Comparison of ENCODE assay signal across 1 cellular context in the genomic region with DNA sequence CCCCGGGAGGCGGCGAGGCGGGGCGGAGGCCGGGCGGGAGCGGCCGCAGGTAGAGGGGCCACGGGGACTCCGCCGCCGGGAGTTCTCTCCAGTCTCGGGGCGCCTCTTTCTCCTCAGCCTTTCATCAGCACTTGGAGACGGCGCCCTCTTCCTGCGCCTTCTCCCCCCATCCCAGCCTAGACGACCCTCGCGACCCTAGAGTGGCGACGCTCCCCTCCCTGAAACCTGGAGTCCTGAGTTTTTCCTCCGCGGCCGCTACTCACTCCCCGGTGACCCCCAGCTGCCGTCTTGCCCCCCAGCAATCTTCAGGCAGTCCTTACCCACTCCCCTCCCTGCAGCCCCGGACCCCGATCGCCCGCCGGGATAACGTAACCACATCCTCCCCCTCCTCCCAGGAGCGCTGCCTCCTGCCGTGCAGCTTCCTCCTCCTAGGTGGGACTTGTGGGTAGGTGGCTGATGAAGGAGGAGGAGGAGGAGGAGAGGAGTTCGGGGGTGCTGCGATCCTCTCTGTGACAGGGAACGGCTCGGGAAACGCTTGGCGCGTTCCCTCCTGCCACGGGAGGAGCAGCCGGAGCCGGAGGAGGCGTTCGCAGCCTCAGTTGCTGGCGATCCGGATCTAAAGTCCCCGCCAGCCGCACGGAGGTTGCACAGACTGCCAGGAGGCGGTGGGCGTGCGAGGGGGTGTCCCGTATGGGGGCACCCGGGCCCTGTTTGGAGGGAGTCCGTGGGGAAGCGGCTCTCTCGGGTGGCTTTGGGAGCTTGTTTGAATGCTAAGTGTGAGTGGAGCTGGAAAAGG.
TF ChIP-seq lines count a peak whose summit lies in the region.

No MANE protein-coding gene starts in this region.

TF ChIP-seq in HepG2, 621 proteins besides CTCF, POLR2A, EP300 and RAD21 (continued from another document):
- no peak for TF ChIP-seq NPAS2 (CRISPR knock-in tag; IDR thresholded peaks at IDR 0.05; ENCODE audit: borderline replicate concordance)
- TF ChIP-seq, protein P1, sequence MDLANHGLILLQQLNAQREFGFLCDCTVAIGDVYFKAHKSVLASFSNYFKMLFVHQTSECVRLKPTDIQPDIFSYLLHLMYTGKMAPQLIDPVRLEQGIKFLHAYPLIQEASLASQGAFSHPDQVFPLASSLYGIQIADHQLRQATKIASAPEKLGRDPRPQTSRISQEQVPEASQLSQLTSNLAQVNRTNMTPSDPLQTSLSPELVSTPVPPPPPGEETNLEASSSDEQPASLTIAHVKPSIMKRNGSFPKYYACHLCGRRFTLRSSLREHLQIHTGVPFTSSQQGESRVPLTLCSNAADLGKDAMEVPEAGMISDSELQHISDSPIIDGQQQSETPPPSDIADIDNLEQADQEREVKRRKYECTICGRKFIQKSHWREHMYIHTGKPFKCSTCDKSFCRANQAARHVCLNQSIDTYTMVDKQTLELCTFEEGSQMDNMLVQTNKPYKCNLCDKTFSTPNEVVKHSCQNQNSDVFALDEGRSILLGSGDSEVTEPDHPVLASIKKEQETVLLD (CRISPR knock-in tag; IDR thresholded peaks at IDR 0.05; ENCODE audit: low read depth) = peak; percentile 47; the same call in 1 of the 2 replicates
- 0 out of 2 replicates have a peak, but pooled peaks have one; percentile 22 for TF ChIP-seq ZNF772 (CRISPR knock-in tag; IDR thresholded peaks at IDR 0.05)
- no peak for TF ChIP-seq NONO (IDR thresholded peaks at IDR 0.05)
- 0 out of 2 replicates have a peak, but pooled peaks have one; percentile 52 for TF ChIP-seq NONO (CRISPR knock-in tag; conservative IDR thresholded peaks at IDR 0.05)
- peak; percentile 66; the same call in 1 of the 2 replicates for TF ChIP-seq KDM2A (CRISPR knock-in tag; IDR thresholded peaks at IDR 0.05; ENCODE audit: borderline replicate concordance, low read depth)
- TF ChIP-seq MED1 (CRISPR knock-in tag; IDR thresholded peaks at IDR 0.05) = 0 out of 2 replicates have a peak, but pooled peaks have one; percentile 18
- TF ChIP-seq SSRP1 (CRISPR knock-in tag; IDR thresholded peaks at IDR 0.05) = no peak
- TF ChIP-seq ZFP91 (CRISPR knock-in tag; IDR thresholded peaks at IDR 0.05; ENCODE audit: borderline replicate concordance) = peak; percentile 61; the same call in 1 of the 2 replicates
- TF ChIP-seq MEF2D (CRISPR knock-in tag; IDR thresholded peaks at IDR 0.05) = 0 out of 2 replicates have a peak, but pooled peaks have one; percentile 20
- 0 out of 2 replicates have a peak, but pooled peaks have one; percentile 17 for TF ChIP-seq ZNF83 (CRISPR knock-in tag; IDR thresholded peaks at IDR 0.05; ENCODE audit: borderline replicate concordance)
- TF ChIP-seq, protein P2, sequence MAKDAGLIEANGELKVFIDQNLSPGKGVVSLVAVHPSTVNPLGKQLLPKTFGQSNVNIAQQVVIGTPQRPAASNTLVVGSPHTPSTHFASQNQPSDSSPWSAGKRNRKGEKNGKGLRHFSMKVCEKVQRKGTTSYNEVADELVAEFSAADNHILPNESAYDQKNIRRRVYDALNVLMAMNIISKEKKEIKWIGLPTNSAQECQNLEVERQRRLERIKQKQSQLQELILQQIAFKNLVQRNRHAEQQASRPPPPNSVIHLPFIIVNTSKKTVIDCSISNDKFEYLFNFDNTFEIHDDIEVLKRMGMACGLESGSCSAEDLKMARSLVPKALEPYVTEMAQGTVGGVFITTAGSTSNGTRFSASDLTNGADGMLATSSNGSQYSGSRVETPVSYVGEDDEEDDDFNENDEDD (CRISPR knock-in tag; IDR thresholded peaks at IDR 0.05; ENCODE audit: borderline replicate concordance) = 0 out of 2 replicates have a peak, but pooled peaks have one; percentile 8
- no peak for TF ChIP-seq KDM6A (CRISPR knock-in tag; IDR thresholded peaks at IDR 0.05; ENCODE audit: low read depth)
- peak; percentile 9 for TF ChIP-seq YY1 (IDR thresholded peaks at IDR 0.05; ENCODE audit: insufficient read depth, insufficient replicate concordance, low read depth, low read length)
- no peak for TF ChIP-seq ZNF550 (CRISPR knock-in tag; IDR thresholded peaks at IDR 0.05; ENCODE audit: borderline replicate concordance)
- TF ChIP-seq ZNF687 (CRISPR knock-in tag; IDR thresholded peaks at IDR 0.05) = peak; percentile 69
- no peak for TF ChIP-seq FOXA1 (IDR thresholded peaks at IDR 0.05)
- TF ChIP-seq FOXA1 (CRISPR knock-in tag; IDR thresholded peaks at IDR 0.05) = no peak
- TF ChIP-seq, protein P3, sequence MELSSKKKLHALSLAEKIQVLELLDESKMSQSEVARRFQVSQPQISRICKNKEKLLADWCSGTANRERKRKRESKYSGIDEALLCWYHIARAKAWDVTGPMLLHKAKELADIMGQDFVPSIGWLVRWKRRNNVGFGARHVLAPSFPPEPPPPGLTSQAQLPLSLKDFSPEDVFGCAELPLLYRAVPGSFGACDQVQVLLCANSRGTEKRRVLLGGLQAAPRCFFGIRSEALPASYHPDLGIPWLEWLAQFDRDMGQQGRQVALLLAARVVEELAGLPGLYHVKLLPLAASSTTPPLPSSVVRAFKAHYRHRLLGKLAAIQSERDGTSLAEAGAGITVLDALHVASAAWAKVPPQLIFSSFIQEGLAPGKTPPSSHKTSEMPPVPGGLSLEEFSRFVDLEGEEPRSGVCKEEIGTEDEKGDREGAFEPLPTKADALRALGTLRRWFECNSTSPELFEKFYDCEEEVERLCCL (CRISPR knock-in tag; IDR thresholded peaks at IDR 0.05; ENCODE audit: borderline replicate concordance) = peak; percentile 52; the same call in 1 of the 2 replicates
- TF ChIP-seq ZNF570 (CRISPR knock-in tag; IDR thresholded peaks at IDR 0.05; ENCODE audit: borderline replicate concordance) = no peak
- peak; percentile 12; the same call in 1 of the 2 replicates for TF ChIP-seq RBFOX2 (IDR thresholded peaks at IDR 0.05; ENCODE audit: low read depth, low read length)
- TF ChIP-seq AGO1 (IDR thresholded peaks at IDR 0.05; ENCODE audit: low read depth, low read length, poor library complexity, severe bottlenecking) = peak; percentile 55
- TF ChIP-seq BATF2 (CRISPR knock-in tag; IDR thresholded peaks at IDR 0.05) = 0 out of 2 replicates have a peak, but pooled peaks have one; percentile 35
- TF ChIP-seq ATF2 (CRISPR knock-in tag; IDR thresholded peaks at IDR 0.05) = no peak
